6 cellular contexts compared by ENCODE assay signal in the genomic region with DNA sequence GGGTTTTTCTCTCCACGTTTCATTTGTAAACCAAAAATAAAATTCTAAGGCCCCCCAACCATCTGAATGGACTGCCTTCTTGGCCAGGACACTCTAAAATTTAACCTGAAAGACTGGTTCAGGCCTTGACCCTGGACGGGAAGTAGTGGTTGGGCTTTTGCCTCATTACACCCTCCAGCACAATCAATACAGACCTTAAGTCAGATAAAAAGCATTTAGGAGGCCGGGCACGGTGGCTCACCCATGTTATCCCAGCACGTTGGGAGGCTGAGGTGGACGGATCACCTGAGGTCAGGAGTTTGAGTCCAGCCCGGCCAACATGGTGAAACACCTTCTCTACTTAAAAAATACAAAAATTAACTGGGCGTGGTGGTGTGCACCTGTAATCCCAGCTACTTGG.
"Had no signal": no experiment of that assay in that cellular context is flagged by ENCODE, and none has a peak within 500 bp of the region (broad histone marks: within the 10 kb centered on the region; RNA-seq: fewer than 3 reads in every experiment).

No MANE protein-coding gene starts in this region.

- DNase-seq: GM23248, GOT3, H7, H9, HCEC 1CT, HFFc6 had no signal
